In genomic region chr6:114559419-114559818, GRCh38 we compare ENCODE assay signal across 17 cellular contexts.
A peak's percentile ranks its signal among the peaks of the same experiment; 100 is the strongest.
DNase-seq lines count a peak whose midpoint lies in the region; ATAC-seq and TF ChIP-seq lines count a peak whose summit lies in the region.
"Had no signal": no experiment of that assay in that cellular context is flagged by ENCODE, and none has a peak within 500 bp of the region (broad histone marks: within the 10 kb centered on the region; RNA-seq: fewer than 3 reads in every experiment).

No MANE protein-coding gene starts in this region.

- H3K36me3 ChIP-seq in SK-N-MC (ENCODE audit: insufficient read depth, low read length) = no peaks in the 10 kb centered on the region
- H3K36me3 ChIP-seq: HAP-1 had no signal

- H3K9ac ChIP-seq in SK-N-MC (ENCODE audit: insufficient read length) = no peak overlapping the region

- DNase-seq in NCI-H2227 treated with DMSO at 0.1 percent for 48 hours (lab: John Stamatoyannopoulos, UW) = peak; percentile 2
- no peak for DNase-seq in NCI-H2227 (lab: John Stamatoyannopoulos, UW; ENCODE audit: unreplicated experiment)
- DNase-seq in SK-N-MC (ENCODE audit: low read depth, low spot score) = peak; percentile 24
- no peak for DNase-seq in mesothelial cell of epicardium (ENCODE audit: low spot score in 2 of 2, unreplicated experiment in 2 of 2)
- DNase-seq in activated CD8-positive, alpha-beta memory T cell treated with anti-CD3 and anti-CD28 coated beads, Interleukin-2, amount 10 ng/mL, durations not matched to agents 7 days and 5 days = no peak
- no peak for DNase-seq in GM19238 (ENCODE audit: insufficient read length, low spot score)
- DNase-seq in GDM1 (lab: John Stamatoyannopoulos, UW) = no peak
- DNase-seq: 8988T; C1 segment of cervical spinal cord; CD4-positive, alpha-beta memory T cell; COR-L47; DMS153; DND-41; HFFc6 had no signal

- CTCF ChIA-PET in activated CD8-positive, alpha-beta memory T cell treated with anti-CD3 and anti-CD28 coated beads, Interleukin-2, amount 10 ng/mL, durations not matched to agents 7 days and 5 days (lab: Charles Lee) = no interaction called here

- H3K27ac ChIP-seq in SK-N-MC = peak overlapping the region; percentile 22; the same call in 1 of the 2 replicates

- ATAC-seq in activated CD8-positive, alpha-beta memory T cell treated with anti-CD3 and anti-CD28 coated beads, Interleukin-2, amount 10 ng/mL, durations not matched to agents 7 days and 5 days = no peak
- ATAC-seq: GM12878, GM23338 had no signal

- peak overlapping the region; percentile 8; the same call in 1 of the 2 replicates for H3K4me3 ChIP-seq in SK-N-MC
- H3K4me3 ChIP-seq: GM12878, GM23338, HAP-1 had no signal

- no peaks in the 10 kb centered on the region for H3K36me3 Mint-ChIP-seq in mesothelial cell of epicardium
- no peaks in the 10 kb centered on the region for H3K36me3 Mint-ChIP-seq in activated CD8-positive, alpha-beta memory T cell treated with anti-CD3 and anti-CD28 coated beads, Interleukin-2, amount 10 ng/mL, durations not matched to agents 7 days and 5 days
- H3K36me3 Mint-ChIP-seq: CD4-positive, alpha-beta memory T cell had no signal

- peak overlapping the region; percentile 2 for H3K27ac Mint-ChIP-seq in mesothelial cell of epicardium
- no peak overlapping the region for H3K27ac Mint-ChIP-seq in activated CD8-positive, alpha-beta memory T cell treated with anti-CD3 and anti-CD28 coated beads, Interleukin-2, amount 10 ng/mL, durations not matched to agents 7 days and 5 days
- H3K27ac Mint-ChIP-seq: CD4-positive, alpha-beta memory T cell; GM23338; HFFc6 had no signal

- H3K9me3 ChIP-seq in SK-N-MC (ENCODE audit: low read depth, low read length) = no peaks in the 10 kb centered on the region
- H3K9me3 ChIP-seq: HAP-1 had no signal

- peaks cover 7% of the 10 kb centered on the region for H3K4me1 Mint-ChIP-seq in mesothelial cell of epicardium
- H3K4me1 Mint-ChIP-seq in activated CD8-positive, alpha-beta memory T cell treated with anti-CD3 and anti-CD28 coated beads, Interleukin-2, amount 10 ng/mL, durations not matched to agents 7 days and 5 days = no peaks in the 10 kb centered on the region
- H3K4me1 Mint-ChIP-seq: CD4-positive, alpha-beta memory T cell; GM23338 had no signal

- no peaks in the 10 kb centered on the region for H3K27me3 Mint-ChIP-seq in mesothelial cell of epicardium (ENCODE audit: low read depth)
- no peaks in the 10 kb centered on the region for H3K27me3 Mint-ChIP-seq in activated CD8-positive, alpha-beta memory T cell treated with anti-CD3 and anti-CD28 coated beads, Interleukin-2, amount 10 ng/mL, durations not matched to agents 7 days and 5 days
- H3K27me3 Mint-ChIP-seq: CD4-positive, alpha-beta memory T cell had no signal

- TF ChIP-seq CTCF in mesothelial cell of epicardium (IDR thresholded peaks at IDR 0.05; ENCODE audit: unreplicated experiment) = no peak

- peaks cover 21% of the 10 kb centered on the region for H3K9me3 Mint-ChIP-seq in mesothelial cell of epicardium
- H3K9me3 Mint-ChIP-seq in activated CD8-positive, alpha-beta memory T cell treated with anti-CD3 and anti-CD28 coated beads, Interleukin-2, amount 10 ng/mL, durations not matched to agents 7 days and 5 days (ENCODE audit: low read depth) = peaks cover 9% of the 10 kb centered on the region

- H3K4me3 Mint-ChIP-seq in mesothelial cell of epicardium = no peak overlapping the region
- no peak overlapping the region for H3K4me3 Mint-ChIP-seq in activated CD8-positive, alpha-beta memory T cell treated with anti-CD3 and anti-CD28 coated beads, Interleukin-2, amount 10 ng/mL, durations not matched to agents 7 days and 5 days
- H3K4me3 Mint-ChIP-seq: CD4-positive, alpha-beta memory T cell; GM23338; HFFc6 had no signal

Comparison
In these comparisons a context has a peak if more than half of its experiments do, and no peak if none do; other contexts are left out.
1. DNase-seq: peak in NCI-H2227 treated with DMSO at 0.1 percent for 48 hours (single experiment) and SK-N-MC (single experiment); none in NCI-H2227 (single experiment), mesothelial cell of epicardium (0 of 2), activated CD8-positive, alpha-beta memory T cell treated with anti-CD3 and anti-CD28 coated beads, Interleukin-2, amount 10 ng/mL, durations not matched to agents 7 days and 5 days (single experiment), GM19238 (single experiment) and GDM1 (single experiment).